In genomic region chr10:113476191-113476590, GRCh38 we compare ENCODE assay signal across 21 cellular contexts.
DNase-seq lines count a peak whose midpoint lies in the region; ATAC-seq and TF ChIP-seq lines count a peak whose summit lies in the region.
"Had no signal": no experiment of that assay in that cellular context is flagged by ENCODE, and none has a peak within 500 bp of the region (broad histone marks: within the 10 kb centered on the region; RNA-seq: fewer than 3 reads in every experiment).

No MANE protein-coding gene starts in this region.

- H3K4ac ChIP-seq in mesenchymal stem cell (ENCODE audit: low read depth in 1 of 2, low read length in 2 of 2), result no peak overlapping the region

- no peak overlapping the region for H3K14ac ChIP-seq in mesenchymal stem cell (ENCODE audit: low read length in 2 of 2)

- H3K4me2 ChIP-seq in mesenchymal stem cell (ENCODE audit: low read length, poor library complexity, severe bottlenecking), result no peak overlapping the region

- no peak for TF ChIP-seq POLR2A in testis (IDR thresholded peaks at IDR 0.05)

- H3K4me3 Mint-ChIP-seq in chondrocyte (ENCODE audit: unreplicated experiment), result no peak overlapping the region
- H3K4me3 Mint-ChIP-seq: H9; stimulated activated memory B cell treated with anti-CD40 and anti-IgM and Interleukin-4, amounts not matched to agents 10 μg/mL and 1 μg/mL and 100 μg/mL, for 72 hours had no signal

- H2BK12ac ChIP-seq in mesenchymal stem cell (ENCODE audit: low read length in 2 of 2), result no peak overlapping the region

- peaks cover 39% of the 10 kb centered on the region for H3K9me3 Mint-ChIP-seq in chondrocyte (ENCODE audit: low read depth)

- H3K27me3 Mint-ChIP-seq in chondrocyte (ENCODE audit: low read depth), result no peaks in the 10 kb centered on the region

- ATAC-seq in HG03175 (IDR thresholded peaks at IDR 0.05; ENCODE audit: unreplicated experiment), result no peak
- ATAC-seq: left lobe of liver; stimulated activated memory B cell treated with anti-CD40 and anti-IgM and Interleukin-4, amounts not matched to agents 10 μg/mL and 1 μg/mL and 100 μg/mL, for 72 hours had no signal

- H3K27ac Mint-ChIP-seq in chondrocyte (ENCODE audit: unreplicated experiment), result peak overlapping the region; percentile 82
- H3K27ac Mint-ChIP-seq: H9; stimulated activated memory B cell treated with anti-CD40 and anti-IgM and Interleukin-4, amounts not matched to agents 10 μg/mL and 1 μg/mL and 100 μg/mL, for 72 hours had no signal

- H2BK5ac ChIP-seq in mesenchymal stem cell (ENCODE audit: low read depth, low read length, poor library complexity, severe bottlenecking), result no peak overlapping the region

- H3K27me3 ChIP-seq in mesenchymal stem cell (ENCODE audit: control insufficient read depth in 1 of 2, insufficient read depth in 1 of 2, low read length in 2 of 2) (peaks cover 0 to 8% of the 10 kb centered on the region in 2 experiments), testis (no peaks in the 10 kb centered on the region)

- peak overlapping the region; percentile 73 for H3K9ac ChIP-seq in mesenchymal stem cell (ENCODE audit: low read length)

- no peak overlapping the region for H2BK15ac ChIP-seq in mesenchymal stem cell (ENCODE audit: low read depth, poor library complexity, severe bottlenecking)

- no peak overlapping the region for H3K23ac ChIP-seq in mesenchymal stem cell (ENCODE audit: low read length in 2 of 2)

- TF ChIP-seq CTCF in chondrocyte (IDR thresholded peaks at IDR 0.05) (no peak), testis (IDR thresholded peaks at IDR 0.05) (no peak), foreskin fibroblast (IDR thresholded peaks at IDR 0.05; ENCODE audit: low read depth, low read length) (no peak)

- WGBS in mesenchymal stem cell, result 81% methylated on average over 6 of the region's 8 CpGs
- 40 to 46% methylated on average over 8 of the region's 8 CpGs for WGBS in testis, 2 donors

- H3K36me3 ChIP-seq in mesenchymal stem cell (ENCODE audit: control insufficient read depth in 1 of 2, insufficient read depth in 2 of 2, low read depth in 1 of 2, low read length in 2 of 2) (no peaks in the 10 kb centered on the region), testis (ENCODE audit: low read depth, missing control alignments) (no peaks in the 10 kb centered on the region)

- peaks cover 44% of the 10 kb centered on the region for H3K4me1 Mint-ChIP-seq in chondrocyte (ENCODE audit: low read depth)
- H3K4me1 Mint-ChIP-seq: stimulated activated memory B cell treated with anti-CD40 and anti-IgM and Interleukin-4, amounts not matched to agents 10 μg/mL and 1 μg/mL and 100 μg/mL, for 72 hours had no signal

- H3K4me3 ChIP-seq in mesenchymal stem cell (ENCODE audit: insufficient read depth in 1 of 2, low read depth in 1 of 2, low read length in 2 of 2) (peak overlapping the region in 1 of 2 experiments; percentile 54), testis (no peak overlapping the region), foreskin fibroblast (ENCODE audit: low read depth in 1 of 2, low read length in 2 of 2) (no peak overlapping the region)

- H2BK120ac ChIP-seq in mesenchymal stem cell (ENCODE audit: low read depth, low read length), result no peak overlapping the region

- intact Hi-C loops in testis (cut with DNase I; ENCODE audit: low total_unique reads), result no loop called here

- H3K79me1 ChIP-seq in mesenchymal stem cell (replicated peaks; ENCODE audit: low read length, poor library complexity, severe bottlenecking), result no peaks in the 10 kb centered on the region

- no peak overlapping the region for H2AFZ ChIP-seq in mesenchymal stem cell (ENCODE audit: low read depth, low read length)

- peaks cover 15% of the 10 kb centered on the region for H3K36me3 Mint-ChIP-seq in chondrocyte (ENCODE audit: low read depth)
- H3K36me3 Mint-ChIP-seq: stimulated activated memory B cell treated with anti-CD40 and anti-IgM and Interleukin-4, amounts not matched to agents 10 μg/mL and 1 μg/mL and 100 μg/mL, for 72 hours had no signal

- no peak overlapping the region for H3K18ac ChIP-seq in mesenchymal stem cell (ENCODE audit: low read depth in 1 of 2, low read length in 2 of 2)

- no peak overlapping the region for H3K27ac ChIP-seq in mesenchymal stem cell (ENCODE audit: low read length, poor library complexity, severe bottlenecking)
- peak overlapping the region in 1 of 2 donors; percentile 22 for H3K27ac ChIP-seq in testis

- H3K4me1 ChIP-seq in mesenchymal stem cell (ENCODE audit: control insufficient read depth, insufficient read depth, low read depth, low read length) (no peaks in the 10 kb centered on the region), testis (peaks cover 10% of the 10 kb centered on the region)

- H3K9me3 ChIP-seq in mesenchymal stem cell (ENCODE audit: control insufficient read depth, low read length) (peaks cover 39% of the 10 kb centered on the region), testis (no peaks in the 10 kb centered on the region)

- H4K91ac ChIP-seq in mesenchymal stem cell (ENCODE audit: low read length), result no peak overlapping the region

- no peak overlapping the region for H4K8ac ChIP-seq in mesenchymal stem cell (ENCODE audit: low read length)

- no peak overlapping the region for H2AK5ac ChIP-seq in mesenchymal stem cell (ENCODE audit: low read length, severe bottlenecking)

- DNase-seq in GM03348 (ENCODE audit: low spot score), result peak; percentile 57
- DNase-seq in chondrocyte (ENCODE audit: low spot score), result no peak
- no peak for DNase-seq in mesenchymal stem cell
- peak; percentile 65 for DNase-seq in testis
- DNase-seq in DMS114 treated with DMSO at 0.1 percent for 48 hours (lab: John Stamatoyannopoulos, UW; ENCODE audit: unreplicated experiment), result no peak
- no peak for DNase-seq in MV-4-11 (lab: John Stamatoyannopoulos, UW)
- no peak for DNase-seq in foreskin fibroblast
- DNase-seq: activated CD4-positive, alpha-beta T cell treated with anti-CD3 and anti-CD28 coated beads for 4 hours; activated gamma-delta T cell; Calu3; GDM1; H9; KG1; NCI-H1092; NCI-H2081; NCI-H510A treated with DMSO at 0.1 percent for 48 hours; stimulated activated CD4-positive, alpha-beta T cell treated with anti-CD3 and anti-CD28 coated beads, Interleukin-12 subunit alpha, Interleukin-12 subunit beta, amount 100 ng/mL, for 4 hours; T1000 had no signal

Comparison
In these comparisons a context has a peak if more than half of its experiments do, and no peak if none do; other contexts are left out.
1. DNase-seq: peak in GM03348 (single experiment) and testis (single experiment); none in chondrocyte (single experiment), mesenchymal stem cell (single experiment), DMS114 treated with DMSO at 0.1 percent for 48 hours (single experiment), MV-4-11 (single experiment) and foreskin fibroblast (0 of 2).